In the genomic region with DNA sequence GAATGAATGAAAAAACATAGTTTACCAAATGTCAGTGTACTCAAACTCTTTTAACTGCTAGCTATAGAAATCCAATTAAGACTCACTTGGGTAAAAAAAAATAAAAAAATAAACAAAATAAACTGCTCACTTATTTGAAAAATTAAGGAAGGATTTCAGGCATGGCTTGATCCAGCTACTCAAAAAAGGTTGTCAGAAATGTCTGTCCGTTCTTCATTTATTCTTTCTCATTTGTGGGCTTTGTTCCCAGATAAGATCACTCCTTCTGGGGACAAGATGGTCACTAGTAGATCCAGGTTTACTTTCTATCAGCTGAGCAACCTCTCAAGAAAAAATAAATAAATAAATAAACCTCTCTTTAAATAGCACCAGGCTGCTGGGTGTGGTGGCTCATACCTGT, we compare ENCODE assay signal across 27 cellular contexts.
"Had no signal": no experiment of that assay in that cellular context is flagged by ENCODE, and none has a peak within 500 bp of the region (broad histone marks: within the 10 kb centered on the region; RNA-seq: fewer than 3 reads in every experiment).

No MANE protein-coding gene starts in this region.

- H3K9me3 ChIP-seq: colonic mucosa, esophagus muscularis mucosa, gastrocnemius medialis, gastroesophageal sphincter, heart left ventricle, heart right ventricle had no signal

- ATAC-seq: effector memory CD8-positive, alpha-beta T cell; esophagus mucosa; foreskin keratinocyte; gastrocnemius medialis; gastroesophageal sphincter; heart left ventricle; heart right ventricle had no signal

- FAIRE-seq: colon, endometrium, endothelial cell of umbilical vein, frontal cortex had no signal

- H3K27me3 ChIP-seq: colonic mucosa, dorsolateral prefrontal cortex, esophagus muscularis mucosa, foreskin keratinocyte, gastroesophageal sphincter, heart left ventricle, heart right ventricle had no signal

- H3K36me3 ChIP-seq: colonic mucosa, esophagus muscularis mucosa, gastrocnemius medialis, gastroesophageal sphincter, heart left ventricle, heart right ventricle had no signal

- H3K4me1 ChIP-seq: colonic mucosa, foreskin keratinocyte, gastrocnemius medialis had no signal

- H3K27ac ChIP-seq: colonic mucosa, coronary artery, epithelial cell of prostate, foreskin keratinocyte, gastrocnemius medialis, heart left ventricle, heart right ventricle had no signal

- H3K4me3 ChIP-seq: colonic mucosa, coronary artery, dorsolateral prefrontal cortex, esophagus muscularis mucosa, gastrocnemius medialis, gastroesophageal sphincter, heart left ventricle, heart right ventricle had no signal

- DNase-seq: colonic mucosa; cortex of kidney; dermis blood vessel endothelial cell; dorsolateral prefrontal cortex; effector CD4-positive, alpha-beta T cell; effector CD8-positive, alpha-beta T cell; effector memory CD4-positive, alpha-beta T cell; effector memory CD8-positive, alpha-beta T cell; endodermal cell; erythroblast; foreskin fibroblast; foreskin keratinocyte; foreskin melanocyte; gastrocnemius medialis; glutamatergic neuron; head of caudate nucleus; heart left ventricle; heart right ventricle had no signal
